23 cellular contexts compared by ENCODE assay signal in the genomic region with DNA sequence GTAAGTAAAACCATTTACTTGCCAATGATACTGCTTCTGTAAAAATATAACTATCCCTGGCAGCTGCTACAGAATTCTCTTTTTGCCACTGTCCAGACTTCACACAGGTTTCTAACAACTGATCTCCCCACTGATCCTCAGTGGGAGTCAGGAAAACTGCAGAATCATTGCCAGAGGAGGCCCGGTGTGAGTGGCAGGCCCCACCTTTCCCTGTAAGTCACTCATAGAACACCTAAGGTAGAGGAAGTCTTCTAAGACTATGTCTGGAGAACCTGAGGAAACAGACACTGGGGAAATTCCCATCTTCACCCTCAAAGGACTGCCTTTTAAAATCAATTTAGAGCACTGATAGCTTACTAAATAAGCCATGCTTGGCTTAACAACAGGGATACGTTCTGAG.
"Had no signal": no experiment of that assay in that cellular context is flagged by ENCODE, and none has a peak within 500 bp of the region (broad histone marks: within the 10 kb centered on the region; RNA-seq: fewer than 3 reads in every experiment).

No MANE protein-coding gene starts in this region.

- ATAC-seq: activated T-helper 17 cell treated with anti-CD3 and anti-CD28 coated beads, Interleukin-2, amount 50 U/mL, for 72 hours; gastroesophageal sphincter; naive thymus-derived CD8-positive, alpha-beta T cell; right cardiac atrium had no signal

- H3K27me3 ChIP-seq: breast epithelium, gastroesophageal sphincter, spleen, tibial nerve had no signal

- DNase-seq: activated CD4-positive, alpha-beta memory T cell treated with anti-CD3 and anti-CD28 coated beads, Interleukin-2, amount 10 ng/mL, durations not matched to agents 7 days and 5 days; activated CD4-positive, alpha-beta T cell treated with anti-CD3 and anti-CD28 coated beads for 1 hour; activated CD4-positive, alpha-beta T cell treated with anti-CD3 and anti-CD28 coated beads, Interleukin-2, amount 10 ng/mL, durations not matched to agents 7 days and 5 days; activated CD8-positive, alpha-beta memory T cell treated with anti-CD3 and anti-CD28 coated beads, Interleukin-2, amount 50 U/mL, for 48 hours; activated gamma-delta T cell treated with Interleukin-2 at 50 U/mL for 16 hours; activated naive CD4-positive, alpha-beta T cell treated with anti-CD3 and anti-CD28 coated beads, Interleukin-2, amount 50 U/mL, for 16 hours; activated T-cell treated with anti-CD3 and anti-CD28 coated beads, Interleukin-2, amount 50 U/mL, for 24 hours; amniotic stem cell; central memory CD4-positive, alpha-beta T cell; hippocampal formation; kidney; naive thymus-derived CD8-positive, alpha-beta T cell; nucleus accumbens; right cardiac atrium; spleen; stimulated activated naive CD4-positive, alpha-beta T cell treated with Interleukin-2 at 50 U/mL for 16 hours; T1000 had no signal

- H3K27ac Mint-ChIP-seq: activated CD4-positive, alpha-beta memory T cell treated with anti-CD3 and anti-CD28 coated beads, Interleukin-2, amount 10 ng/mL, durations not matched to agents 7 days and 5 days; activated CD4-positive, alpha-beta T cell treated with anti-CD3 and anti-CD28 coated beads, Interleukin-2, amount 10 ng/mL, durations not matched to agents 7 days and 5 days; activated T-cell treated with anti-CD3 and anti-CD28 coated beads, Interleukin-2, amount 50 U/mL, for 24 hours; activated T-helper 17 cell treated with anti-CD3 and anti-CD28 coated beads, Interleukin-2, amount 50 U/mL, for 72 hours; memory B cell; naive thymus-derived CD8-positive, alpha-beta T cell had no signal

- H3K4me1 ChIP-seq: breast epithelium, gastroesophageal sphincter, spleen, tibial nerve had no signal

- H3K4me1 Mint-ChIP-seq: activated CD4-positive, alpha-beta memory T cell treated with anti-CD3 and anti-CD28 coated beads, Interleukin-2, amount 10 ng/mL, durations not matched to agents 7 days and 5 days; activated CD4-positive, alpha-beta T cell treated with anti-CD3 and anti-CD28 coated beads, Interleukin-2, amount 10 ng/mL, durations not matched to agents 7 days and 5 days; activated T-helper 17 cell treated with anti-CD3 and anti-CD28 coated beads, Interleukin-2, amount 50 U/mL, for 72 hours; memory B cell; naive thymus-derived CD8-positive, alpha-beta T cell had no signal

- H3K27ac ChIP-seq: breast epithelium, gastroesophageal sphincter, spleen, tibial nerve had no signal

- H3K36me3 Mint-ChIP-seq: memory B cell; naive thymus-derived CD8-positive, alpha-beta T cell had no signal

- H3K4me3 Mint-ChIP-seq: activated CD4-positive, alpha-beta memory T cell treated with anti-CD3 and anti-CD28 coated beads, Interleukin-2, amount 10 ng/mL, durations not matched to agents 7 days and 5 days; activated CD4-positive, alpha-beta T cell treated with anti-CD3 and anti-CD28 coated beads, Interleukin-2, amount 10 ng/mL, durations not matched to agents 7 days and 5 days; activated T-cell treated with anti-CD3 and anti-CD28 coated beads, Interleukin-2, amount 50 U/mL, for 24 hours; activated T-helper 17 cell treated with anti-CD3 and anti-CD28 coated beads, Interleukin-2, amount 50 U/mL, for 72 hours; memory B cell; naive thymus-derived CD8-positive, alpha-beta T cell; neural crest cell had no signal

- H3K9me3 ChIP-seq: breast epithelium, gastroesophageal sphincter, spleen, tibial nerve had no signal

- H3K9me3 Mint-ChIP-seq: activated CD4-positive, alpha-beta memory T cell treated with anti-CD3 and anti-CD28 coated beads, Interleukin-2, amount 10 ng/mL, durations not matched to agents 7 days and 5 days; activated CD4-positive, alpha-beta T cell treated with anti-CD3 and anti-CD28 coated beads, Interleukin-2, amount 10 ng/mL, durations not matched to agents 7 days and 5 days; activated T-cell treated with anti-CD3 and anti-CD28 coated beads, Interleukin-2, amount 50 U/mL, for 24 hours; activated T-helper 17 cell treated with anti-CD3 and anti-CD28 coated beads, Interleukin-2, amount 50 U/mL, for 72 hours; memory B cell; naive thymus-derived CD8-positive, alpha-beta T cell; neural crest cell had no signal

- H3K4me3 ChIP-seq: breast epithelium, gastroesophageal sphincter, spleen, tibial nerve had no signal
